9 cellular contexts compared by ENCODE assay signal in genomic region chr2:60674524-60675165, GRCh38.
DNase-seq lines count a peak whose midpoint lies in the region; ATAC-seq and TF ChIP-seq lines count a peak whose summit lies in the region.
"Had no signal": no experiment of that assay in that cellular context is flagged by ENCODE, and none has a peak within 500 bp of the region (broad histone marks: within the 10 kb centered on the region; RNA-seq: fewer than 3 reads in every experiment).

No MANE protein-coding gene starts in this region.

- intact Hi-C loops in tibial artery (cut with DNase I; ENCODE audit: low total_unique reads): no loop called here

- H4K5ac ChIP-seq in H9 (ENCODE audit: insufficient read length, low read depth, low read length): no peak overlapping the region

- H3K27me3 ChIP-seq in H9 (ENCODE audit: insufficient read depth, low read length): no peaks in the 10 kb centered on the region
- H3K27me3 ChIP-seq in RWPE2 (ENCODE audit: insufficient read depth, poor library complexity, severe bottlenecking): peaks cover 15% of the 10 kb centered on the region
- H3K27me3 ChIP-seq in osteoblast (ENCODE audit: insufficient read depth, low read length): peaks cover 5% of the 10 kb centered on the region
- H3K27me3 ChIP-seq in tibial artery: peaks cover 0 to 11% of the 10 kb centered on the region in 2 donors

- no peak overlapping the region for H3K18ac ChIP-seq in H9 (ENCODE audit: insufficient read length, low read depth, low read length)

- no peak overlapping the region for H3K14ac ChIP-seq in H9 (ENCODE audit: insufficient read depth, low read length)

- H3K79me2 ChIP-seq in H9 (ENCODE audit: insufficient read depth, low read length) (no peaks in the 10 kb centered on the region), osteoblast (ENCODE audit: insufficient read depth, low read length) (no peaks in the 10 kb centered on the region)

- no peak overlapping the region for H2BK120ac ChIP-seq in H9 (ENCODE audit: low read depth, low read length, poor library complexity, severe bottlenecking)

- H3K36me3 ChIP-seq in RWPE2 (ENCODE audit: low read depth) (no peaks in the 10 kb centered on the region), osteoblast (ENCODE audit: insufficient read depth, low read length) (no peaks in the 10 kb centered on the region), tibial artery (no peaks in the 10 kb centered on the region)

- no peak overlapping the region for H3K23ac ChIP-seq in H9 (ENCODE audit: insufficient read length, low read depth, low read length)

- H3K56ac ChIP-seq in H9 (ENCODE audit: insufficient read length, low read depth, low read length): no peak overlapping the region

- TF ChIP-seq CTCF in H9 (conservative IDR thresholded peaks at IDR 0.05): peak; percentile 94
- TF ChIP-seq CTCF in RWPE2 (IDR thresholded peaks at IDR 0.05; ENCODE audit: poor library complexity, severe bottlenecking): peak; percentile 96
- peak; percentile 93 for TF ChIP-seq CTCF in osteoblast (IDR thresholded peaks at IDR 0.05; ENCODE audit: extremely low read depth, low read depth, low read length)
- peak; percentile 64 to 77 for TF ChIP-seq CTCF in tibial artery (IDR thresholded peaks at IDR 0.05)

- DNase-seq in GM04503 (ENCODE audit: low read depth) (peak; percentile 8), H9 (peak; percentile 90), LoVo (ENCODE audit: low spot score) (peak; percentile 76), RWPE2 (ENCODE audit: low spot score) (peak; percentile 72), foreskin melanocyte (peak; percentile 53), osteoblast (ENCODE audit: insufficient read length, low spot score, missing footprints) (peak; percentile 88), tibial artery (peak; percentile 79 to 85)
- DNase-seq in activated T-helper 9 cell treated with anti-CD3 and anti-CD28 coated beads, Interleukin-2, amount 50 U/mL, for 16 hours (ENCODE audit: low read depth): peak; percentile 62

- no peaks in the 10 kb centered on the region for H3K36me3 Mint-ChIP-seq in H9 (ENCODE audit: insufficient read depth in 1 of 3, low read depth in 3 of 3)

- H3K27ac Mint-ChIP-seq in H9: no peak overlapping the region
- H3K27ac Mint-ChIP-seq: stimulated activated naive CD8-positive, alpha-beta T cell treated with anti-CD3 and anti-CD28 coated beads, Interleukin-15, Interleukin-2, amounts not matched to agents 100 ng/mL and 50 ng/mL, for 24 hours had no signal

- H2AFZ ChIP-seq in H9 (ENCODE audit: low read length): no peak overlapping the region
- peak overlapping the region; percentile 76 for H2AFZ ChIP-seq in osteoblast (ENCODE audit: low read length)

- WGBS in H9 (ENCODE audit: extremely low coverage, insufficient read length, low lambda C conversion rate): no CpG with 5 or more reads among the region's 9 CpGs

- no peak overlapping the region for H2BK12ac ChIP-seq in H9 (ENCODE audit: insufficient read length, low read depth, low read length)

- H4K91ac ChIP-seq in H9 (ENCODE audit: insufficient read length, low read depth, low read length): no peak overlapping the region

- H3K79me1 ChIP-seq in H9 (ENCODE audit: insufficient read depth, low read depth, low read length, poor library complexity, severe bottlenecking): no peaks in the 10 kb centered on the region

- no peak overlapping the region for H4K8ac ChIP-seq in H9 (replicated peaks; ENCODE audit: insufficient read length, low read depth, low read length)

- no peak overlapping the region for H2AK5ac ChIP-seq in H9 (ENCODE audit: insufficient read length, low read length)

- H3K4ac ChIP-seq in H9 (ENCODE audit: low read depth, low read length): no peak overlapping the region

- H3K4me3 Mint-ChIP-seq in H9: no peak overlapping the region
- H3K4me3 Mint-ChIP-seq: stimulated activated naive CD8-positive, alpha-beta T cell treated with anti-CD3 and anti-CD28 coated beads, Interleukin-15, Interleukin-2, amounts not matched to agents 100 ng/mL and 50 ng/mL, for 24 hours had no signal

- no peak overlapping the region for H3T11ph ChIP-seq in H9 (ENCODE audit: low read length)

- peak; percentile 100 for ATAC-seq in RWPE2 (ENCODE audit: low read depth)

- H3K9me3 Mint-ChIP-seq in H9: no peaks in the 10 kb centered on the region
- H3K9me3 Mint-ChIP-seq: stimulated activated naive CD8-positive, alpha-beta T cell treated with anti-CD3 and anti-CD28 coated beads, Interleukin-15, Interleukin-2, amounts not matched to agents 100 ng/mL and 50 ng/mL, for 24 hours had no signal

- H3K27me3 Mint-ChIP-seq in H9 (ENCODE audit: low read depth): peaks cover 3% of the 10 kb centered on the region

- no peaks in the 10 kb centered on the region; the same call in 1 of the 2 replicates for H3K4me1 ChIP-seq in H9 (ENCODE audit: insufficient read depth, low read length)
- H3K4me1 ChIP-seq in RWPE2 (ENCODE audit: insufficient read depth, poor library complexity, severe bottlenecking): no peaks in the 10 kb centered on the region
- H3K4me1 ChIP-seq in osteoblast (ENCODE audit: insufficient read depth, low read length): no peaks in the 10 kb centered on the region
- H3K4me1 ChIP-seq in tibial artery: peaks cover 0 to 11% (median 0%) of the 10 kb centered on the region in 4 donors

- H3K4me3 ChIP-seq in RWPE2 (ENCODE audit: severe bottlenecking) (no peak overlapping the region), osteoblast (ENCODE audit: insufficient read depth, low read length) (no peak overlapping the region), tibial artery (no peak overlapping the region)

- H3K23me2 ChIP-seq in H9 (ENCODE audit: insufficient read length, low read depth, low read length, poor library complexity, severe bottlenecking): no peaks in the 10 kb centered on the region

- no peaks in the 10 kb centered on the region for H4K20me1 ChIP-seq in H9 (ENCODE audit: control insufficient read depth, insufficient read depth, insufficient read length)
- no peaks in the 10 kb centered on the region for H4K20me1 ChIP-seq in osteoblast (ENCODE audit: insufficient read depth, low read length)

- peaks cover 16 to 25% of the 10 kb centered on the region in 2 experiments for H3K4me1 Mint-ChIP-seq in H9

- H2BK15ac ChIP-seq in H9 (ENCODE audit: low read depth, low read length): no peak overlapping the region

- H2BK20ac ChIP-seq in H9 (ENCODE audit: low read depth, low read length, poor library complexity, severe bottlenecking): no peak overlapping the region

- H3K9me3 ChIP-seq in H9 (ENCODE audit: control insufficient read depth, low read depth, low read length) (no peaks in the 10 kb centered on the region), RWPE2 (ENCODE audit: severe bottlenecking) (no peaks in the 10 kb centered on the region), osteoblast (ENCODE audit: low read depth, low read length) (no peaks in the 10 kb centered on the region), tibial artery (no peaks in the 10 kb centered on the region)

- no peak overlapping the region for H2BK5ac ChIP-seq in H9 (ENCODE audit: insufficient read length, low read length)

- H3K9ac ChIP-seq in H9 (ENCODE audit: extremely low read depth, insufficient read length, low read length): no peak overlapping the region

- H3K27ac ChIP-seq in H9 (ENCODE audit: insufficient read length, low read depth, low read length): no peak overlapping the region
- H3K27ac ChIP-seq in RWPE2 (ENCODE audit: poor library complexity, severe bottlenecking): no peak overlapping the region
- H3K27ac ChIP-seq in osteoblast (ENCODE audit: low read depth, low read length): no peak overlapping the region
- no peak overlapping the region for H3K27ac ChIP-seq in tibial artery

- H3K4me2 ChIP-seq in H9 (ENCODE audit: insufficient read depth, insufficient read length, low read length) (no peak overlapping the region), osteoblast (ENCODE audit: insufficient read depth, low read length) (no peak overlapping the region)

Comparison
In these comparisons a context has a peak if more than half of its experiments do, and no peak if none do; other contexts are left out.
1. DNase-seq: peak in every context shown above with its lines; median percentile 90 in H9; 88 in osteoblast; 82 in tibial artery; 76 in LoVo; 72 in RWPE2; 62 in activated T-helper 9 cell treated with anti-CD3 and anti-CD28 coated beads, Interleukin-2, amount 50 U/mL, for 16 hours; 53 in foreskin melanocyte; 8 in GM04503.